8 cellular contexts compared by ENCODE assay signal in the genomic region with DNA sequence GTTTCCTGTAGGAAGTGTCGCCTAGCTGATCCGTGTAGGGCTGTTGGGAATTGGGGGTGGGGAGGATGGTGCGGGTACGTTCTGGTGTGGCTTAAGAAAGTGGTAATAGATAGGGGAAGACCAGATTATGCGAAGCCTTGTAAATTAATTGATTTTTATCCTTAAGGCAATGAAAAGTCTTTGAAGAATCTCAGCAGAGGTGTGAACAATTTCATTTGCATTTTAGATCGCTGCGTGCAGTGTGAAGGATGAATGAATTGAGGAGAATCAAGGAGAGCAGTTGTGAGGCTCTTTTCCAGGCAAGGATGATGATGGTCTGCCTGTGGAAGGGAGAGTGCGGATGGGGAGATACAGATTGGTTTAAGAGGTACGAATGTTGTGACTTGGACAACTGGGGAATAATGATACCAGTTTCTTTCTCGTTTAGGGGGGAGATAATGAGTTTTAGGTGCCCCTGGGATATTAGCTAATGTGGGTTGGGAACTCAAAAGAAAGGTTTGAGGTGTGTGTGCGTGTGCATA. TPM values are rescaled to one million over a fixed set of nuclear protein-coding genes. Genes with fewer than 3 reads are reported as not detected.
DNase-seq lines count a peak whose midpoint lies in the region; ATAC-seq, FAIRE-seq and TF ChIP-seq lines count a peak whose summit lies in the region.

No MANE protein-coding gene starts in this region.

- no peaks in the 10 kb centered on the region for H3K27me3 Mint-ChIP-seq in astrocyte (ENCODE audit: low read depth, unreplicated experiment)

- H3K27ac ChIP-seq in astrocyte (ENCODE audit: low read depth, low read length) = peak overlapping the region; percentile 91
- H3K27ac ChIP-seq in lung (ENCODE audit: low read depth in 1 of 2, low read length in 1 of 2) = peak overlapping the region; percentile 93 to 99

- no peak overlapping the region for H3K4me3 Mint-ChIP-seq in astrocyte (ENCODE audit: unreplicated experiment)

- H3K9me3 Mint-ChIP-seq in astrocyte (ENCODE audit: unreplicated experiment) = no peaks in the 10 kb centered on the region

- H3K9me3 ChIP-seq in BE2C (no peaks in the 10 kb centered on the region), astrocyte (ENCODE audit: insufficient read depth, low read depth, low read length) (no peaks in the 10 kb centered on the region), lung (ENCODE audit: control insufficient read depth in 2 of 2, insufficient read depth in 1 of 2, low read length in 1 of 2) (no peaks in the 10 kb centered on the region)

- TF ChIP-seq CTCF in BE2C (IDR thresholded peaks at IDR 0.05; ENCODE audit: low read depth, low read length) (no peak), astrocyte (IDR thresholded peaks at IDR 0.05; ENCODE audit: insufficient read depth, low read depth, low read length) (no peak), lung (IDR thresholded peaks at IDR 0.05; ENCODE audit: control extremely low read depth, extremely low read depth) (no peak)

- peak overlapping the region; percentile 88 for H2AFZ ChIP-seq in astrocyte (ENCODE audit: low read depth, low read length)

- H3K4me2 ChIP-seq in astrocyte (ENCODE audit: low read length) = peak overlapping the region; percentile 100

- H3K27me3 ChIP-seq in BE2C (no peaks in the 10 kb centered on the region), astrocyte (ENCODE audit: insufficient read depth, low read length) (no peaks in the 10 kb centered on the region), lung (ENCODE audit: control insufficient read depth, insufficient read depth) (no peaks in the 10 kb centered on the region)

- peaks cover 19% of the 10 kb centered on the region for H3K4me1 Mint-ChIP-seq in astrocyte (ENCODE audit: low read depth, unreplicated experiment)

- H3K4me1 ChIP-seq in BE2C (peaks cover 4% of the 10 kb centered on the region; the same call in 1 of the 2 replicates), astrocyte (ENCODE audit: insufficient read depth, low read length) (peaks cover 5% of the 10 kb centered on the region), lung (ENCODE audit: control insufficient read depth in 2 of 2, insufficient read depth in 2 of 2, low read length in 2 of 2) (peaks cover 7 to 19% of the 10 kb centered on the region in 2 donors)

- H3K27ac Mint-ChIP-seq in astrocyte (ENCODE audit: unreplicated experiment) = no peak overlapping the region

- H3K36me3 ChIP-seq in BE2C (peaks cover 21% of the 10 kb centered on the region), astrocyte (ENCODE audit: insufficient read depth, low read length) (peaks cover 10% of the 10 kb centered on the region), lung (ENCODE audit: control insufficient read depth in 2 of 2, insufficient read depth in 2 of 2, low read length in 2 of 2) (peaks cover 6 to 9% of the 10 kb centered on the region in 2 donors)

- ATAC-seq in HG03159 (IDR thresholded peaks at IDR 0.05; ENCODE audit: unreplicated experiment) = peak; percentile 5
- no peak for ATAC-seq in lung (ENCODE audit: insufficient read depth, low FRiP score)
- no peak for ATAC-seq in HG02970 (IDR thresholded peaks at IDR 0.05; ENCODE audit: low FRiP score, unreplicated experiment)
- ATAC-seq in GM19023 (IDR thresholded peaks at IDR 0.05; ENCODE audit: unreplicated experiment) = no peak

- H3K4me3 ChIP-seq in BE2C (ENCODE audit: low read depth, low read length) (peak overlapping the region; percentile 78), astrocyte (ENCODE audit: insufficient read depth, low read depth, low read length) (peak overlapping the region; percentile 93), lung (peak overlapping the region; percentile 67)

- peaks cover 9% of the 10 kb centered on the region for H3K36me3 Mint-ChIP-seq in astrocyte (ENCODE audit: low read depth, unreplicated experiment)

- peak overlapping the region; percentile 94 for H3K9ac ChIP-seq in astrocyte (ENCODE audit: low read length)

- DNase-seq in BE2C (no peak), astrocyte (ENCODE audit: low read depth) (no peak), lung (ENCODE audit: low spot score) (no peak), midbrain (lab: John Stamatoyannopoulos, UW) (no peak), NCI-H1105 treated with DMSO at 0.1 percent for 48 hours (lab: John Stamatoyannopoulos, UW) (no peak)

- whole genome bisulfite sequencing in lung, 2 donors = 6 to 9% methylated on average over 11 of the region's 11 CpGs

- peaks cover 60% of the 10 kb centered on the region for H3K79me2 ChIP-seq in astrocyte (ENCODE audit: insufficient read depth, low read length)

- H4K20me1 ChIP-seq in astrocyte (ENCODE audit: insufficient read depth, low read length) = peaks cover 37% of the 10 kb centered on the region

- no peak for FAIRE-seq in astrocyte (lab: Jason Lieb, UNC)

RNA-seq across cellular contexts. Expression of gene DEDD, which starts 0.8 kb away (rescaled TPM):
- 129 TPM for polyA plus RNA-seq in BE2C (2012; ENCODE audit: insufficient read depth, insufficient read length, low read depth)
- 40.9 and 41.8 TPM in 2 replicates for total RNA-seq in astrocyte
- 10 to 100 TPM; 25.0 to 38.8 TPM for total RNA-seq in lung
- polyA plus RNA-seq in lung = 10 to 100 TPM; 19.4 to 36.8 TPM

RNA-seq across cellular contexts. Expression of gene NIT1, which starts 15.4 kb away (rescaled TPM):
- polyA plus RNA-seq in BE2C (2012; ENCODE audit: insufficient read depth, insufficient read length, low read depth) = 26.7 TPM
- total RNA-seq in astrocyte (25.6 and 25.9 TPM in 2 replicates), lung (10 to 100 TPM; 35.6 to 40.4 TPM)
- 10 to 100 TPM; 26.9 to 40.3 TPM for polyA plus RNA-seq in lung

RNA-seq across cellular contexts. Expression of gene PFDN2, which starts 15.4 kb away (rescaled TPM):
- polyA plus RNA-seq in BE2C (2012; ENCODE audit: insufficient read depth, insufficient read length, low read depth) = 340 TPM
- total RNA-seq in astrocyte = 103 and 111 TPM in 2 replicates
- total RNA-seq in lung = 10 to 100 TPM; 21.5 to 46.7 TPM
- polyA plus RNA-seq in lung = 100 to 1,000 TPM; 140 to 324 TPM

RNA-seq across cellular contexts. Expression of gene UFC1, which starts 20.5 kb away (rescaled TPM):
- polyA plus RNA-seq in BE2C (2012; ENCODE audit: insufficient read depth, insufficient read length, low read depth) = 135 TPM
- total RNA-seq in astrocyte (87.5 and 91.0 TPM in 2 replicates), lung (100 to 1,000 TPM in 1 of 2 donors, 10 to 100 TPM in 1; 99.6 to 101 TPM)
- 100 to 1,000 TPM; 122 to 149 TPM for polyA plus RNA-seq in lung

RNA-seq across cellular contexts. Expression of gene USP21, which starts 26.0 kb away (rescaled TPM):
- 52.6 TPM for polyA plus RNA-seq in BE2C (2012; ENCODE audit: insufficient read depth, insufficient read length, low read depth)
- 14.4 and 19.2 TPM in 2 replicates for total RNA-seq in astrocyte
- 10 to 100 TPM; 22.6 to 28.6 TPM for total RNA-seq in lung
- 10 to 100 TPM; 18.2 to 19.9 TPM for polyA plus RNA-seq in lung
